9 cellular contexts compared by ENCODE assay signal in the genomic region with DNA sequence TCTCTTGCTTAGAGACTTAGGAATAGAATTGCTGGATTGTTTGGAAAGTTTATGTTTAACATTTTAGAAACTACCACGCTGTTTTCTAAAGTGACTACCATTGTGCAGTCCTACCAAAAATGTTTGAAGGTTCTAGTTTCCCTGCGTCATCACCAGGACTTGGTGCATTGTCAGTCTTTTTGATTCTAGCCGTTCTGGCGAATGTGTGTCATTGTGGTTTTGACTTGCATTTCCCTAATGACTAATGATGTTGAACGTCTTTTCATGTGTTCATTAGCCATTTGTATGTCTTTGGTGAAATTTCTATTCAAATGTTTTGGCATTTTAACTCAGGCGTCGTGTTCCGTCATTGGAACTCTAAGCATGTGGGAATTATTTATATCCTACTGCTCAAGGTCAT. TPM values are rescaled to one million over a fixed set of nuclear protein-coding genes. Genes with fewer than 3 reads are reported as not detected.
DNase-seq lines count a peak whose midpoint lies in the region; ATAC-seq and TF ChIP-seq lines count a peak whose summit lies in the region.
"Had no signal": no experiment of that assay in that cellular context is flagged by ENCODE, and none has a peak within 500 bp of the region (broad histone marks: within the 10 kb centered on the region; RNA-seq: fewer than 3 reads in every experiment).

No MANE protein-coding gene starts in this region.

- H3K79me2 ChIP-seq in PC-9 (ENCODE audit: low read depth): peaks cover 62% of the 10 kb centered on the region

- H3K9me3 ChIP-seq in PC-9 (ENCODE audit: insufficient read depth, low read depth): 0 out of 2 replicates have a peak, but pooled peaks cover 4% of the 10 kb centered on the region

- CTCF ChIA-PET in PC-9 (lab: Charles Lee): no interaction called here

- peaks cover 22% of the 10 kb centered on the region for H4K20me1 ChIP-seq in PC-9 (ENCODE audit: insufficient read depth)

- DNase-seq in NB4 (ENCODE audit: low read depth) (peak; percentile 11), fibroblast of gingiva (ENCODE audit: low read depth) (peak; percentile 51), nucleus accumbens (lab: John Stamatoyannopoulos, UW) (no peak), AG20443 (ENCODE audit: low spot score) (no peak), PC-9 (no peak)
- DNase-seq in activated CD8-positive, alpha-beta memory T cell treated with anti-CD3 and anti-CD28 coated beads, Interleukin-2, amount 50 U/mL, for 4 hours: peak; percentile 51
- DNase-seq in stimulated activated CD8-positive, alpha-beta memory T cell treated with anti-CD3 and anti-CD28 coated beads, Interleukin-12 subunit alpha, Interleukin-12 subunit beta, amount 100 ng/mL, for 24 hours (ENCODE audit: extremely low read depth): peak; percentile 31
- DNase-seq: RPMI8226 had no signal

- H2AFZ ChIP-seq in PC-9: no peak overlapping the region

- no peak overlapping the region for H3K4me2 ChIP-seq in PC-9

- no peak overlapping the region for H3K27ac ChIP-seq in PC-9

- intact Hi-C loops in PC-9 (cut with micrococcal nuclease; ENCODE audit: unreplicated experiment): loop anchor here (5.0 kb wide), 1 partner anchor 34 kb away; no protein-coding TSS in a partner anchor

- H3F3A ChIP-seq in PC-9 (ENCODE audit: insufficient read depth, low read depth): peaks cover 49% of the 10 kb centered on the region

- no peaks in the 10 kb centered on the region for H3K27me3 ChIP-seq in PC-9 (ENCODE audit: insufficient read depth, low read depth)

- H3K36me3 ChIP-seq in PC-9 (ENCODE audit: low read depth): peaks cover 89% of the 10 kb centered on the region

- TF ChIP-seq CTCF in NB4 (IDR thresholded peaks at IDR 0.05; ENCODE audit: low read depth, low read length): no peak
- TF ChIP-seq CTCF in PC-9 (conservative IDR thresholded peaks at IDR 0.05): no peak

- BruUV-seq in PC-9 (replicated peaks; lab: Mats Ljungman, UMichigan): no TSS peak

- no peaks in the 10 kb centered on the region for H3K4me1 ChIP-seq in PC-9 (replicated peaks; ENCODE audit: insufficient read depth)

- H3K4me3 ChIP-seq in NB4 (ENCODE audit: low read depth, low read length) (no peak overlapping the region), PC-9 (no peak overlapping the region)

- TF ChIP-seq POLR2A in NB4 (IDR thresholded peaks at IDR 0.05; ENCODE audit: extremely low read depth, insufficient read length): no peak

- POLR2A ChIA-PET in PC-9 (lab: Charles Lee; ENCODE audit: unreplicated experiment): no interaction called here

- no peaks in the 10 kb centered on the region for H3K9me2 ChIP-seq in PC-9 (ENCODE audit: insufficient read depth)

- ATAC-seq in HG03439 (IDR thresholded peaks at IDR 0.05; ENCODE audit: unreplicated experiment): no peak

RNA-seq across cellular contexts. Expression of gene CHD2, which starts 58.0 kb away (rescaled TPM):
- 105 and 120 TPM in 2 replicates for total RNA-seq in PC-9 (2021)

Comparison
In these comparisons a context has a peak if more than half of its experiments do, and no peak if none do; other contexts are left out.
1. DNase-seq: peak in NB4 (single experiment), activated CD8-positive, alpha-beta memory T cell treated with anti-CD3 and anti-CD28 coated beads, Interleukin-2, amount 50 U/mL, for 4 hours (single experiment), fibroblast of gingiva (single experiment) and stimulated activated CD8-positive, alpha-beta memory T cell treated with anti-CD3 and anti-CD28 coated beads, Interleukin-12 subunit alpha, Interleukin-12 subunit beta, amount 100 ng/mL, for 24 hours (single experiment); none in nucleus accumbens (0 of 56), AG20443 (single experiment) and PC-9 (0 of 2).